In the genomic region with DNA sequence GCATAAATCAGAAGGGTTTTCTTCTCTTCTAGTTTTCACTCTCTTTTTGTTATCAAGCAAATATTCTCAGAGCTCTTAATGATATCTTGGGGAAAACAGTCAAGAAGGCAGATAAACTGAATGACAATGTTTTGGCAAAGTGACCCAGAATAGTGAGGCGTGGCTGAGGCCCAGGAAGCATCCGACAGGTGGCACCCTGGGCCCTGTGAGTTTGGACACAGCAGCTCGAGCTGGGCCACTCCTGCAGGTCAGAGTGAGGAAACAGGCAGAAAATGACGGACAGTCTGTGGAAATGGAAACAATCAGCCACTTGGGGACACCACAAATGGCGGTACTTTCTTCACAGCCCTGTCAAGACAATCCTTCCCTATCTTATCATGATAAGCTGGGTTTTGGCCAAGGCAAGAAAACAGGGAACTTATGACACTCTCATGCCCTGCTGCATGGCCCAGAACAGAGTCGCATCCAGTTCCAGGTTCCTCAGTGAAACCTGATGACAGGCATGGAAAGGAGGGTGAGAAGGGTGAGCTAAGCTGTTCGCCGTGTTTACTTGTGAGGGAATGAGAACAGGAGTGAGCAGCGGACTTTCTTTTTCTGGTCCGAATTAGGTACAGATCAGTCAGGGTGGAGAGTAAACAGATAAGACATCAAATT, we compare ENCODE assay signal across 1 cellular context.
TF ChIP-seq lines count a peak whose summit lies in the region.

No MANE protein-coding gene starts in this region.

TF ChIP-seq in HepG2, 621 proteins besides CTCF, POLR2A, EP300 and RAD21 (continued from another document):
- TF ChIP-seq CEBPG (CRISPR knock-in tag; IDR thresholded peaks at IDR 0.05) (peak; percentile 30; the same call in 1 of the 2 replicates), SP2 (CRISPR knock-in tag; IDR thresholded peaks at IDR 0.05) (no peak)
- TF ChIP-seq, protein P1, sequence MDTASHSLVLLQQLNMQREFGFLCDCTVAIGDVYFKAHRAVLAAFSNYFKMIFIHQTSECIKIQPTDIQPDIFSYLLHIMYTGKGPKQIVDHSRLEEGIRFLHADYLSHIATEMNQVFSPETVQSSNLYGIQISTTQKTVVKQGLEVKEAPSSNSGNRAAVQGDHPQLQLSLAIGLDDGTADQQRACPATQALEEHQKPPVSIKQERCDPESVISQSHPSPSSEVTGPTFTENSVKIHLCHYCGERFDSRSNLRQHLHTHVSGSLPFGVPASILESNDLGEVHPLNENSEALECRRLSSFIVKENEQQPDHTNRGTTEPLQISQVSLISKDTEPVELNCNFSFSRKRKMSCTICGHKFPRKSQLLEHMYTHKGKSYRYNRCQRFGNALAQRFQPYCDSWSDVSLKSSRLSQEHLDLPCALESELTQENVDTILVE (CRISPR knock-in tag; IDR thresholded peaks at IDR 0.05), result 0 out of 2 replicates have a peak, but pooled peaks have one; percentile 46
